ENCODE assay signal across 20 cellular contexts in the genomic region with DNA sequence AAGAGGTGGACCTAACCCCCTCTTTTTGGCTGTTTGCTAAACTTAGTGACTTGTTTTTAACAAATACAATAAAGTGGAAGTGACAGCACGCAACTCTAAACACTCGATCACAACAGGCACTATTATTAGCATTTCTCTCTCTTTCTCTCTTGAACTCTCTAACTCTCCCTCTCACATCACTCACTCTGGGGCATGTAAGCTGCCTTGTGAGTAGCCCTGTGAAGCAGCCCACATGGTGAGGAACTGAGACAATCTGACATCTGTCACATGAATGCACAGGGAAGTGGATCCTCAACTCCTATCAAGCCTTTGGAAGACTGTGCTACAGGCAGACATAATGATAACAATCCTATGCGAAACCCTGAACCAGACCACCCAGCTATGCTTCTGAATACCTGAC.
"Had no signal": no experiment of that assay in that cellular context is flagged by ENCODE, and none has a peak within 500 bp of the region (broad histone marks: within the 10 kb centered on the region; RNA-seq: fewer than 3 reads in every experiment).

No MANE protein-coding gene starts in this region.

- H3K36me3 Mint-ChIP-seq: naive thymus-derived CD4-positive, alpha-beta T cell; stimulated activated naive B cell treated with anti-CD40 and anti-IgM and Interleukin-4, amounts not matched to agents 10 μg/mL and 1 μg/mL and 100 μg/mL, for 72 hours had no signal

- H3K27me3 ChIP-seq: body of pancreas, upper lobe of left lung had no signal

- H3K27ac ChIP-seq: body of pancreas, upper lobe of left lung had no signal

- H3K4me1 Mint-ChIP-seq: activated CD4-positive, alpha-beta memory T cell treated with anti-CD3 and anti-CD28 coated beads, Interleukin-2, amount 10 ng/mL, durations not matched to agents 7 days and 5 days; naive thymus-derived CD4-positive, alpha-beta T cell; stimulated activated naive B cell treated with anti-CD40 and anti-IgM and Interleukin-4, amounts not matched to agents 10 μg/mL and 1 μg/mL and 100 μg/mL, for 72 hours had no signal

- H3K4me3 ChIP-seq: body of pancreas, upper lobe of left lung had no signal

- FAIRE-seq: endometrium, kidney had no signal

- H3K27ac Mint-ChIP-seq: activated CD4-positive, alpha-beta memory T cell treated with anti-CD3 and anti-CD28 coated beads, Interleukin-2, amount 10 ng/mL, durations not matched to agents 7 days and 5 days; dendritic cell treated with granulocyte-macrophage colony-stimulating factor and Interleukin-4, amounts not matched to agents 40 ng/mL and 50 ng/mL, for 4 days; naive thymus-derived CD4-positive, alpha-beta T cell; progenitor cell of endocrine pancreas; stimulated activated naive B cell treated with anti-CD40 and anti-IgM and Interleukin-4, amounts not matched to agents 10 μg/mL and 1 μg/mL and 100 μg/mL, for 72 hours; T-helper 1 cell treated with Interleukin-12 subunit alpha and Interleukin-12 subunit beta and Interleukin-4 antibody, amounts not matched to agents 30 μg/mL and 1 μg/mL, for 36 hours had no signal

- DNase-seq: activated CD4-positive, alpha-beta memory T cell treated with anti-CD3 and anti-CD28 coated beads, Interleukin-2, amount 10 ng/mL, durations not matched to agents 7 days and 5 days; activated CD4-positive, alpha-beta T cell treated with anti-CD3 and anti-CD28 coated beads for 48 hours; activated CD4-positive, CD25-positive, alpha-beta regulatory T cell; activated gamma-delta T cell; activated naive CD4-positive, alpha-beta T cell treated with anti-CD3 and anti-CD28 coated beads, Interleukin-2, amount 50 U/mL, for 16 hours; activated T-cell treated with anti-CD3 and anti-CD28 coated beads for 4 hours; anterior cingulate cortex; body of pancreas; effector CD4-positive, alpha-beta T cell; kidney; naive thymus-derived CD4-positive, alpha-beta T cell; stimulated activated CD4-positive, alpha-beta T cell treated with anti-CD3 and anti-CD28 coated beads, Interleukin-2, amount 100 ng/mL, for 48 hours; stimulated activated CD8-positive, alpha-beta memory T cell treated with anti-CD3 and anti-CD28 coated beads, Interleukin-4, amount 100 ng/mL, for 48 hours; stimulated activated naive B cell treated with anti-CD40 and anti-IgM and Interleukin-4, amounts not matched to agents 10 μg/mL and 1 μg/mL and 100 μg/mL, for 72 hours; T1000; upper lobe of left lung had no signal

- H3K9me3 ChIP-seq: body of pancreas, upper lobe of left lung had no signal

- H3K27me3 Mint-ChIP-seq: activated CD4-positive, alpha-beta memory T cell treated with anti-CD3 and anti-CD28 coated beads, Interleukin-2, amount 10 ng/mL, durations not matched to agents 7 days and 5 days; dendritic cell treated with granulocyte-macrophage colony-stimulating factor and Interleukin-4, amounts not matched to agents 40 ng/mL and 50 ng/mL, for 4 days; naive thymus-derived CD4-positive, alpha-beta T cell; progenitor cell of endocrine pancreas; stimulated activated naive B cell treated with anti-CD40 and anti-IgM and Interleukin-4, amounts not matched to agents 10 μg/mL and 1 μg/mL and 100 μg/mL, for 72 hours had no signal

- H3K4me1 ChIP-seq: body of pancreas, upper lobe of left lung had no signal

- H3K36me3 ChIP-seq: upper lobe of left lung had no signal

- H3K4me3 Mint-ChIP-seq: activated CD4-positive, alpha-beta memory T cell treated with anti-CD3 and anti-CD28 coated beads, Interleukin-2, amount 10 ng/mL, durations not matched to agents 7 days and 5 days; dendritic cell treated with granulocyte-macrophage colony-stimulating factor and Interleukin-4, amounts not matched to agents 40 ng/mL and 50 ng/mL, for 4 days; naive thymus-derived CD4-positive, alpha-beta T cell; stimulated activated naive B cell treated with anti-CD40 and anti-IgM and Interleukin-4, amounts not matched to agents 10 μg/mL and 1 μg/mL and 100 μg/mL, for 72 hours; T-helper 1 cell treated with Interleukin-12 subunit alpha and Interleukin-12 subunit beta and Interleukin-4 antibody, amounts not matched to agents 30 μg/mL and 1 μg/mL, for 36 hours had no signal

- H3K9me3 Mint-ChIP-seq: stimulated activated naive B cell treated with anti-CD40 and anti-IgM and Interleukin-4, amounts not matched to agents 10 μg/mL and 1 μg/mL and 100 μg/mL, for 72 hours; T-helper 1 cell treated with Interleukin-12 subunit alpha and Interleukin-12 subunit beta and Interleukin-4 antibody, amounts not matched to agents 30 μg/mL and 1 μg/mL, for 36 hours had no signal
